1 cellular context compared by ENCODE assay signal in genomic region chr1:116172666-116173065, GRCh38.
TF ChIP-seq lines count a peak whose summit lies in the region.

No MANE protein-coding gene starts in this region.

TF ChIP-seq in HepG2, 621 proteins besides CTCF, POLR2A, EP300 and RAD21 (continued from another document):
- TF ChIP-seq, protein P1, sequence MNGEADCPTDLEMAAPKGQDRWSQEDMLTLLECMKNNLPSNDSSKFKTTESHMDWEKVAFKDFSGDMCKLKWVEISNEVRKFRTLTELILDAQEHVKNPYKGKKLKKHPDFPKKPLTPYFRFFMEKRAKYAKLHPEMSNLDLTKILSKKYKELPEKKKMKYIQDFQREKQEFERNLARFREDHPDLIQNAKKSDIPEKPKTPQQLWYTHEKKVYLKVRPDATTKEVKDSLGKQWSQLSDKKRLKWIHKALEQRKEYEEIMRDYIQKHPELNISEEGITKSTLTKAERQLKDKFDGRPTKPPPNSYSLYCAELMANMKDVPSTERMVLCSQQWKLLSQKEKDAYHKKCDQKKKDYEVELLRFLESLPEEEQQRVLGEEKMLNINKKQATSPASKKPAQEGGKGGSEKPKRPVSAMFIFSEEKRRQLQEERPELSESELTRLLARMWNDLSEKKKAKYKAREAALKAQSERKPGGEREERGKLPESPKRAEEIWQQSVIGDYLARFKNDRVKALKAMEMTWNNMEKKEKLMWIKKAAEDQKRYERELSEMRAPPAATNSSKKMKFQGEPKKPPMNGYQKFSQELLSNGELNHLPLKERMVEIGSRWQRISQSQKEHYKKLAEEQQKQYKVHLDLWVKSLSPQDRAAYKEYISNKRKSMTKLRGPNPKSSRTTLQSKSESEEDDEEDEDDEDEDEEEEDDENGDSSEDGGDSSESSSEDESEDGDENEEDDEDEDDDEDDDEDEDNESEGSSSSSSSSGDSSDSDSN (CRISPR knock-in tag; IDR thresholded peaks at IDR 0.05), result no peak
- TF ChIP-seq, protein P2, sequence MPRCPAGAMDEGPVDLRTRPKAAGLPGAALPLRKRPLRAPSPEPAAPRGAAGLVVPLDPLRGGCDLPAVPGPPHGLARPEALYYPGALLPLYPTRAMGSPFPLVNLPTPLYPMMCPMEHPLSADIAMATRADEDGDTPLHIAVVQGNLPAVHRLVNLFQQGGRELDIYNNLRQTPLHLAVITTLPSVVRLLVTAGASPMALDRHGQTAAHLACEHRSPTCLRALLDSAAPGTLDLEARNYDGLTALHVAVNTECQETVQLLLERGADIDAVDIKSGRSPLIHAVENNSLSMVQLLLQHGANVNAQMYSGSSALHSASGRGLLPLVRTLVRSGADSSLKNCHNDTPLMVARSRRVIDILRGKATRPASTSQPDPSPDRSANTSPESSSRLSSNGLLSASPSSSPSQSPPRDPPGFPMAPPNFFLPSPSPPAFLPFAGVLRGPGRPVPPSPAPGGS (CRISPR knock-in tag; IDR thresholded peaks at IDR 0.05), result no peak
